Comparison of ENCODE assay signal across 22 cellular contexts in the genomic region with DNA sequence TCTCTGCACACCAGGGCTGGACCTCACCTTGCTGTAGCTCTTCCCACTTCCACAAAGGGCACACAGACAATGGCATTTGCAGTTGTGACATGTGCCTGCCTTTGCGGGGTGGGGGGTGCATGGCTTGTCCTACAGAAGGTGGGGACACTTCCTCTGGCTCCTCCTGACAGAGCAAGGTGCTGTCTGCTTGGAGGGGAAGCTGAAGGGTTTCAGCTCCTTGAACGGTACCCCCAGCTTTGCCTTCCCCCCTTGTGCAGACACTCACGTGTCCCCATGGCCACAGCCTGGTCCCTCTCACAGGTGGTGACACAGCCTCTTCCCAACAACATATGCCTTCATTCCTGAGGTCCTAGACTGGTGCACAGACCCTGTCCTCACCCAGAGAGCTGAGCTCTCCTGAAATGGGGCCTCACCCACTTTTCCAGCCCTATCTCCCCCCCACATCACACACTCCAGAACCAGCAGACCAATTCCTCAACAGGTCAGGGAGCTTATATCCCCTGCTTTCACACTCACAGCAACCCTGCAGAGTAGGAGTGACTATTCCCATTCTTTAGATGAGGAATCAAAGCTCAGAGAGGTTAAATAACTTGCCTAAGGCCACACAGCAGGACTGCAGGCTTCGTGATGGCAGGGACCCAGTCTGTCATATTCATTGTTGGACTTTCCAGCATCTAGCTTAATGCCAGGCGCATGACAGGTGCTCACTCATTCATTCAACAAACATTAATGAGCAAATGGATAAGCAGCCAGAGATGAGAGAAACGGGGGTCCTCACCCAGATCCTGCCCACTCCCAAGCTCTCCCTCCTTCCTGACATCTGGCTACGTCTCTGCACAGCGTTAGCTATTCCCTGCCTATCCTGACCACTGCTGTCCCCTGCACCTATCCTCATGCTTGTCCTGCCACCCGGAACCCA. TPM values are rescaled to one million over a fixed set of nuclear protein-coding genes. Genes with fewer than 3 reads are reported as not detected.
DNase-seq lines count a peak whose midpoint lies in the region; ATAC-seq, FAIRE-seq and TF ChIP-seq lines count a peak whose summit lies in the region.
"Had no signal": no experiment of that assay in that cellular context is flagged by ENCODE, and none has a peak within 500 bp of the region (broad histone marks: within the 10 kb centered on the region; RNA-seq: fewer than 3 reads in every experiment).

No MANE protein-coding gene starts in this region.

- TF ChIP-seq CTCF in K562 (IDR thresholded peaks at IDR 0.05 in 2 of 3, conservative IDR thresholded peaks at IDR 0.05 in 1 of 3; ENCODE audit: insufficient read depth in 2 of 3, low read depth in 1 of 3, low read length in 3 of 3) (no peak), upper lobe of right lung (IDR thresholded peaks at IDR 0.05) (no peak), body of pancreas (IDR thresholded peaks at IDR 0.05) (no peak)

- no peaks in the 10 kb centered on the region for H3K27me3 Mint-ChIP-seq in stimulated activated naive CD8-positive, alpha-beta T cell treated with anti-CD3 and anti-CD28 coated beads, Interleukin-15, amount 100 ng/mL, for 72 hours
- H3K27me3 Mint-ChIP-seq in natural killer cell treated with Interleukin-12 subunit alpha and Interleukin-12 subunit beta and Interleukin-15 and Interleukin-18, amount 100 ng/mL, for 72 hours: no peaks in the 10 kb centered on the region

- no peak overlapping the region for H3K4me2 ChIP-seq in K562 (ENCODE audit: insufficient read depth, low read length)
- H3K4me2 ChIP-seq: A549 had no signal

- H3K4me1 ChIP-seq in K562 (replicated peaks in 1 of 2; ENCODE audit: control insufficient read depth in 2 of 2, insufficient read depth in 2 of 2, low read length in 2 of 2) (peaks cover 0 to 16% of the 10 kb centered on the region in 2 experiments; a peak in 1 of 5 replicates), upper lobe of right lung (no peaks in the 10 kb centered on the region), body of pancreas (peaks cover 11% of the 10 kb centered on the region)
- H3K4me1 ChIP-seq: A549, HAP-1 had no signal

- TF ChIP-seq POLR2A in K562 (conservative IDR thresholded peaks at IDR 0.05) (no peak), body of pancreas (IDR thresholded peaks at IDR 0.05) (no peak)

- no peak for TF ChIP-seq EP300 in K562 (IDR thresholded peaks at IDR 0.05; ENCODE audit: low read length)

- no TSS peak for BruUV-seq in K562 (replicated peaks; lab: Mats Ljungman, UMichigan)

- H3K9me1 ChIP-seq in K562 (ENCODE audit: control insufficient read depth, insufficient read depth, low read length): no peaks in the 10 kb centered on the region

- in situ Hi-C loops in K562 (cut with MboI): no loop called here

- H3K9me3 ChIP-seq in K562 (replicated peaks; ENCODE audit: control insufficient read depth, insufficient read depth, low read depth, low read length) (no peaks in the 10 kb centered on the region), upper lobe of right lung (no peaks in the 10 kb centered on the region), body of pancreas (no peaks in the 10 kb centered on the region)
- H3K9me3 ChIP-seq: A549, HAP-1 had no signal

- H3K9me3 Mint-ChIP-seq in stimulated activated naive CD8-positive, alpha-beta T cell treated with anti-CD3 and anti-CD28 coated beads, Interleukin-15, amount 100 ng/mL, for 72 hours: no peaks in the 10 kb centered on the region
- no peaks in the 10 kb centered on the region for H3K9me3 Mint-ChIP-seq in natural killer cell treated with Interleukin-12 subunit alpha and Interleukin-12 subunit beta and Interleukin-15 and Interleukin-18, amount 100 ng/mL, for 72 hours
- H3K9me3 Mint-ChIP-seq: CD8-positive, alpha-beta T cell; HFFc6 had no signal

- H3K36me3 ChIP-seq in K562 (ENCODE audit: control insufficient read depth, insufficient read depth, low read length): no peaks in the 10 kb centered on the region; the same call in 2 of the 3 replicates
- peaks cover 10% of the 10 kb centered on the region for H3K36me3 ChIP-seq in upper lobe of right lung
- H3K36me3 ChIP-seq in body of pancreas (replicated peaks in 1 of 2; ENCODE audit: insufficient read depth in 1 of 2, low read depth in 2 of 2): no peaks in the 10 kb centered on the region
- H3K36me3 ChIP-seq: HAP-1 had no signal

- H3K27ac Mint-ChIP-seq in stimulated activated naive CD8-positive, alpha-beta T cell treated with anti-CD3 and anti-CD28 coated beads, Interleukin-15, amount 100 ng/mL, for 72 hours: no peak overlapping the region
- no peak overlapping the region for H3K27ac Mint-ChIP-seq in natural killer cell treated with Interleukin-12 subunit alpha and Interleukin-12 subunit beta and Interleukin-15 and Interleukin-18, amount 100 ng/mL, for 72 hours
- H3K27ac Mint-ChIP-seq: CD8-positive, alpha-beta T cell; HFFc6 had no signal

- intact Hi-C loops in K562 (cut with micrococcal nuclease) (no loop called here), upper lobe of right lung (cut with DNase I) (no loop called here), body of pancreas (cut with DNase I) (no loop called here)

- H3K36me3 Mint-ChIP-seq in natural killer cell treated with Interleukin-12 subunit alpha and Interleukin-12 subunit beta and Interleukin-15 and Interleukin-18, amount 100 ng/mL, for 72 hours: no peaks in the 10 kb centered on the region

- H3K4me3 Mint-ChIP-seq in stimulated activated naive CD8-positive, alpha-beta T cell treated with anti-CD3 and anti-CD28 coated beads, Interleukin-15, amount 100 ng/mL, for 72 hours: no peak overlapping the region
- no peak overlapping the region for H3K4me3 Mint-ChIP-seq in natural killer cell treated with Interleukin-12 subunit alpha and Interleukin-12 subunit beta and Interleukin-15 and Interleukin-18, amount 100 ng/mL, for 72 hours
- H3K4me3 Mint-ChIP-seq: CD14-positive monocyte; CD8-positive, alpha-beta T cell; HFFc6 had no signal

- DNase-seq in stimulated activated naive CD8-positive, alpha-beta T cell treated with anti-CD3 and anti-CD28 coated beads, Interleukin-15, amount 100 ng/mL, for 72 hours: no peak
- DNase-seq in stimulated activated naive CD8-positive, alpha-beta T cell treated with anti-CD3 and anti-CD28 coated beads, Interleukin-15, Interleukin-2, amounts not matched to agents 100 U/mL and 50 U/mL, for 24 hours: no peak
- DNase-seq in K562 (ENCODE audit: extremely low read depth in 1 of 4, low spot score in 3 of 4) (no peak), upper lobe of right lung (peak; percentile 38), ecto neural progenitor cell (ENCODE audit: low spot score) (no peak), body of pancreas (no peak), DMS153 treated with DMSO at 0.1 percent for 48 hours (lab: John Stamatoyannopoulos, UW; ENCODE audit: unreplicated experiment) (no peak)
- DNase-seq in natural killer cell treated with Interleukin-12 subunit alpha and Interleukin-12 subunit beta and Interleukin-15 and Interleukin-18, amount 100 ng/mL, for 72 hours (ENCODE audit: low spot score): peak; percentile 38
- DNase-seq: CD8-positive, alpha-beta T cell; COR-L47; DMS153; DND-41; GDM1; HFFc6 had no signal

- H3K4me3 ChIP-seq in K562 (no peak overlapping the region), upper lobe of right lung (no peak overlapping the region), body of pancreas (no peak overlapping the region)
- H3K4me3 ChIP-seq: A549, HAP-1 had no signal

- WGBS in K562 (ENCODE audit: insufficient coverage, low coverage, missing lambda C conversion rate): 20% methylated on average over 9 of the region's 9 CpGs
- 80 to 84% methylated on average over 9 of the region's 9 CpGs for WGBS in body of pancreas, 2 donors

- H3K27ac ChIP-seq in K562 (ENCODE audit: extremely low read depth, low read depth, low read length) (no peak overlapping the region), upper lobe of right lung (no peak overlapping the region), body of pancreas (no peak overlapping the region)
- H3K27ac ChIP-seq: A549, HL-60 had no signal

- peak; percentile 15 for ATAC-seq in stimulated activated naive CD8-positive, alpha-beta T cell treated with anti-CD3 and anti-CD28 coated beads, Interleukin-15, amount 100 ng/mL, for 72 hours
- no peak for ATAC-seq in stimulated activated naive CD8-positive, alpha-beta T cell treated with anti-CD3 and anti-CD28 coated beads, Interleukin-15, Interleukin-2, amounts not matched to agents 100 U/mL and 50 U/mL, for 24 hours
- no peak for ATAC-seq in K562
- no peak for ATAC-seq in natural killer cell treated with Interleukin-12 subunit alpha and Interleukin-12 subunit beta and Interleukin-15 and Interleukin-18, amount 100 ng/mL, for 72 hours
- ATAC-seq in upper lobe of right lung: no peak
- ATAC-seq in body of pancreas: no peak
- ATAC-seq: CD8-positive, alpha-beta T cell had no signal

- CTCF ChIA-PET in K562 (lab: Yijun Ruan, JAX; ENCODE audit: low intra/inter-chr PET ratio): no interaction called here

- no peak overlapping the region for H2AFZ ChIP-seq in K562 (ENCODE audit: low read depth, low read length)

- H3K9ac ChIP-seq in K562 (ENCODE audit: insufficient read depth in 1 of 2, low read depth in 2 of 2, low read length in 2 of 2): peak overlapping the region in 1 of 2 experiments; percentile 59; a peak in 1 of 4 replicates

- peaks cover 21 to 34% of the 10 kb centered on the region in 2 experiments for H3K27me3 ChIP-seq in K562 (ENCODE audit: control insufficient read depth in 2 of 2, insufficient read depth in 2 of 2, low read length in 2 of 2)
- no peaks in the 10 kb centered on the region for H3K27me3 ChIP-seq in upper lobe of right lung
- H3K27me3 ChIP-seq in body of pancreas: no peaks in the 10 kb centered on the region

- H3K4me1 Mint-ChIP-seq in stimulated activated naive CD8-positive, alpha-beta T cell treated with anti-CD3 and anti-CD28 coated beads, Interleukin-15, amount 100 ng/mL, for 72 hours: no peaks in the 10 kb centered on the region
- peaks cover 0 to 9% of the 10 kb centered on the region in 2 donors for H3K4me1 Mint-ChIP-seq in natural killer cell treated with Interleukin-12 subunit alpha and Interleukin-12 subunit beta and Interleukin-15 and Interleukin-18, amount 100 ng/mL, for 72 hours (ENCODE audit: low read depth in 2 of 2)
- H3K4me1 Mint-ChIP-seq: CD14-positive monocyte had no signal

- TF ChIP-seq RAD21 in K562 (CRISPR knock-in tag; conservative IDR thresholded peaks at IDR 0.05 in 1 of 2, IDR thresholded peaks at IDR 0.05 in 1 of 2): no peak

- H4K20me1 ChIP-seq in K562 (replicated peaks; ENCODE audit: control insufficient read depth, insufficient read depth, low read length): peaks cover 14% of the 10 kb centered on the region

- POLR2A ChIA-PET in K562 (lab: Yijun Ruan, JAX): interaction anchor here (0.6 to 2.5 kb wide), 8 partner anchors 13 to 438 kb away, joined by 3 to 13 read pairs (median 4); no protein-coding TSS in a partner anchor

- FAIRE-seq in K562 (lab: Jason Lieb, UNC): no peak
- FAIRE-seq: A549, D721Med, GM12892, GM19239, H1 had no signal

- no peaks in the 10 kb centered on the region for H3K79me2 ChIP-seq in K562 (ENCODE audit: control insufficient read depth, insufficient read depth, low read length)

RNA-seq across cellular contexts. Expression of a gene that starts 44.4 kb away (rescaled TPM):
- total RNA-seq in K562 (2011; cell fraction: chromatin; rRNA removed; ENCODE audit: low replicate concordance): 109 and 119 TPM in 2 replicates
- total RNA-seq in K562 (2011; cell fraction: nucleolus; rRNA removed): 57.4 and 59.0 TPM in 2 replicates
- 88.5 and 107 TPM in 2 replicates for total RNA-seq in K562 (2011; cell fraction: nucleoplasm; rRNA removed)
- total RNA-seq in K562 (2014; rRNA removed): 20.4 and 25.7 TPM in 2 replicates
- total RNA-seq in K562 (2014; rRNA removed; fragmentation: Illumina TruSeq; extraction: Trizol): 20.6 and 23.5 TPM in 2 replicates
- 22.1 and 23.4 TPM in 2 replicates for total RNA-seq in K562 (2015; rRNA removed; fragmentation: Illumina TruSeq; extraction: Trizol)
- total RNA-seq in K562 (2021): 23.3 and 25.5 TPM in 2 replicates
- 35.6 and 40.4 TPM in 2 replicates for polyA plus RNA-seq in K562 (2011; rRNA removed)
- 26.6 and 44.3 TPM in 2 replicates for polyA plus RNA-seq in K562 (2011; cell fraction: cytosol; rRNA removed)
- 108 and 147 TPM in 2 replicates for polyA plus RNA-seq in K562 (2011; cell fraction: nucleus; rRNA removed)
- 18.4 and 26.4 TPM in 2 replicates for polyA plus RNA-seq in K562 (2012)
- polyA plus RNA-seq in K562 (2014; fragmentation: Illumina TruSeq; extraction: Trizol): 24.7 and 27.7 TPM in 2 replicates
- 1 to 10 TPM; 4.6 to 7.1 TPM for polyA plus RNA-seq in K562 (2014; fragmentation: Nextera tagmentation; extraction: Ambion mirVana)
- 21.4 and 23.9 TPM in 2 replicates for polyA plus RNA-seq in K562 (2014; rRNA removed)
- 33.4 and 43.2 TPM in 2 replicates for polyA minus RNA-seq in K562 (2011; rRNA and poly(A)+ RNA removed)
- polyA minus RNA-seq in K562 (2011; cell fraction: cytosol; rRNA and poly(A)+ RNA removed): 21.9 and 24.1 TPM in 2 replicates
- 31.2 and 37.2 TPM in 2 replicates for polyA minus RNA-seq in K562 (2011; cell fraction: nucleus; rRNA and poly(A)+ RNA removed)
- 10 to 100 TPM; 40.4 to 48.6 TPM for total RNA-seq in natural killer cell treated with Interleukin-12 subunit alpha and Interleukin-12 subunit beta and Interleukin-15 and Interleukin-18, amount 100 ng/mL, for 72 hours
- 100 TPM for total RNA-seq in upper lobe of right lung
- total RNA-seq in body of pancreas: 10 to 100 TPM; 37.1 to 66.9 TPM

Comparison
In these comparisons a context has a peak if more than half of its experiments do, and no peak if none do; other contexts are left out.
1. DNase-seq: peak in natural killer cell treated with Interleukin-12 subunit alpha and Interleukin-12 subunit beta and Interleukin-15 and Interleukin-18, amount 100 ng/mL, for 72 hours (single experiment) and upper lobe of right lung (single experiment); none in stimulated activated naive CD8-positive, alpha-beta T cell treated with anti-CD3 and anti-CD28 coated beads, Interleukin-15, amount 100 ng/mL, for 72 hours (0 of 2), stimulated activated naive CD8-positive, alpha-beta T cell treated with anti-CD3 and anti-CD28 coated beads, Interleukin-15, Interleukin-2, amounts not matched to agents 100 U/mL and 50 U/mL, for 24 hours (single experiment), K562 (0 of 4), ecto neural progenitor cell (single experiment), body of pancreas (0 of 4) and DMS153 treated with DMSO at 0.1 percent for 48 hours (single experiment).